9 cellular contexts compared by ENCODE assay signal in genomic region chr1:53390261-53390660, GRCh38.
DNase-seq lines count a peak whose midpoint lies in the region; ATAC-seq and TF ChIP-seq lines count a peak whose summit lies in the region.
"Had no signal": no experiment of that assay in that cellular context is flagged by ENCODE, and none has a peak within 500 bp of the region (broad histone marks: within the 10 kb centered on the region; RNA-seq: fewer than 3 reads in every experiment).

No MANE protein-coding gene starts in this region.

- no peak for TF ChIP-seq CTCF in OCI-LY7 (conservative IDR thresholded peaks at IDR 0.05; ENCODE audit: low read length)
- no peak for TF ChIP-seq CTCF in spleen (IDR thresholded peaks at IDR 0.05 in 8 of 11, conservative IDR thresholded peaks at IDR 0.05 in 3 of 11)

- ATAC-seq in left cardiac atrium: peak; percentile 36
- no peak for ATAC-seq in HG03378 (IDR thresholded peaks at IDR 0.05; ENCODE audit: unreplicated experiment)
- ATAC-seq in HG03097 (IDR thresholded peaks at IDR 0.05; ENCODE audit: low FRiP score, unreplicated experiment): no peak

- CTCF ChIA-PET in OCI-LY7 (lab: Charles Lee; ENCODE audit: unreplicated experiment): no interaction called here

- no peaks in the 10 kb centered on the region for H3K36me3 ChIP-seq in OCI-LY7 (ENCODE audit: insufficient read depth, low read length)
- no peaks in the 10 kb centered on the region for H3K36me3 ChIP-seq in spleen

- no peak overlapping the region for H2AFZ ChIP-seq in OCI-LY7 (ENCODE audit: low read length)

- no TSS peak for BruUV-seq in OCI-LY7 (replicated peaks; lab: Mats Ljungman, UMichigan)

- H3K9me3 ChIP-seq in OCI-LY7 (ENCODE audit: low read length) (no peaks in the 10 kb centered on the region), spleen (peaks cover 0 to 14% (median 8%) of the 10 kb centered on the region in 8 donors)

- intact Hi-C loops in OCI-LY7 (cut with micrococcal nuclease; ENCODE audit: unreplicated experiment) (loop anchor here (5.0 kb wide), 1 partner anchor 98 kb away; no protein-coding TSS in a partner anchor), left cardiac atrium (cut with DNase I) (no loop called here), spleen (cut with DNase I; ENCODE audit: low total_unique reads) (no loop called here)

- no peaks in the 10 kb centered on the region for H3K79me2 ChIP-seq in OCI-LY7 (ENCODE audit: insufficient read depth, low read depth, low read length)

- peak overlapping the region; percentile 37 for H3K4me2 ChIP-seq in OCI-LY7 (ENCODE audit: low read length)

- H3K27me3 ChIP-seq in spleen (replicated peaks in 1 of 7): no peaks in the 10 kb centered on the region

- no peaks in the 10 kb centered on the region for H3K9me2 ChIP-seq in OCI-LY7 (ENCODE audit: insufficient read depth, low read length)

- DNase-seq in Kasumi-1 (lab: John Stamatoyannopoulos, UW): peak; percentile 58 to 59
- peak; percentile 48 for DNase-seq in OCI-LY7 (ENCODE audit: low spot score)
- DNase-seq in left cardiac atrium: no peak
- DNase-seq in spleen: peak; percentile 67
- DNase-seq in HPDE6-E6E7 (ENCODE audit: extremely low spot score): no peak
- DNase-seq: activated gamma-delta T cell, H7 had no signal

- POLR2A ChIA-PET in OCI-LY7 (lab: Charles Lee): interaction anchor here (0.6 kb wide), 1 partner anchor 19 kb away, joined by 5 read pairs; no protein-coding TSS in a partner anchor

- no peaks in the 10 kb centered on the region for H4K20me1 ChIP-seq in OCI-LY7 (ENCODE audit: insufficient read depth, low read length)

- no peak for TF ChIP-seq POLR2A in spleen (IDR thresholded peaks at IDR 0.05)

- H3K4me3 ChIP-seq in OCI-LY7 (ENCODE audit: low read depth, low read length, poor library complexity, severe bottlenecking) (no peak overlapping the region), spleen (no peak overlapping the region)

- H3K4me1 ChIP-seq in OCI-LY7 (ENCODE audit: insufficient read depth, low read length, poor library complexity, severe bottlenecking): peaks cover 16% of the 10 kb centered on the region
- H3K4me1 ChIP-seq in spleen: peaks cover 5 to 29% (median 14%) of the 10 kb centered on the region in 6 donors

- H3K27ac ChIP-seq in OCI-LY7 (ENCODE audit: low read depth, low read length, poor library complexity, severe bottlenecking) (no peak overlapping the region), spleen (peak overlapping the region in 1 of 8 donors; percentile 15)

- 17 to 37% (median 30%) methylated on average over 5 of the region's 5 CpGs for WGBS in spleen, 5 donors

Comparison
In these comparisons a context has a peak if more than half of its experiments do, and no peak if none do; other contexts are left out.
1. DNase-seq: peak in Kasumi-1 (2 of 2), OCI-LY7 (single experiment) and spleen (single experiment); none in left cardiac atrium (single experiment) and HPDE6-E6E7 (single experiment).
2. ATAC-seq: peak in left cardiac atrium (2 of 2); none in HG03378 (single experiment) and HG03097 (single experiment).